13 cellular contexts compared by ENCODE assay signal in the genomic region with DNA sequence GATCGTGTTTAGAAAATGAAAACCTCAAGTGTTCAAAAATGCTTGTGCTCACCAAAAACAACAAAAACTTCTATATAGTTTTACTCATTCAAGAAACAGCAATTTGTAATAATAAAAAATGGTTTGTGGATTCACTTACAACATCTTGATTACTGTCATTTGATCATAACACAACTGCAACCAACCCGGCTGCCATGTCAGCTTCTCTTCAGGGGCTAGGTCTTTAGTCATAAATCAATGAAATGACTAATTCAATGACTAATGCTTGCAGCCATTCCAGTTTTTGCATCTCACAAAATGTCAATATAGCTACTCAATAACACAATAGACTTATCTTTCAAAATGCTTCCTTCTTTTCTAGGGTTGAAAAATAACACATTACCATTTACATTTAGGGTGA.
DNase-seq lines count a peak whose midpoint lies in the region; ATAC-seq and TF ChIP-seq lines count a peak whose summit lies in the region.
"Had no signal": no experiment of that assay in that cellular context is flagged by ENCODE, and none has a peak within 500 bp of the region (broad histone marks: within the 10 kb centered on the region; RNA-seq: fewer than 3 reads in every experiment).

No MANE protein-coding gene starts in this region.

- ATAC-seq in activated CD8-positive, alpha-beta T cell treated with anti-CD3 and anti-CD28 coated beads for 36 hours, result peak; percentile 49
- no peak for ATAC-seq in activated CD8-positive, alpha-beta T cell treated with anti-CD3 and anti-CD28 coated beads, Interleukin-2, amount 10 ng/mL, durations not matched to agents 7 days and 5 days
- peak; percentile 9; the same call in 1 of the 2 replicates for ATAC-seq in PC-3
- no peak for ATAC-seq in HG03571 (IDR thresholded peaks at IDR 0.05; ENCODE audit: unreplicated experiment)
- no peak for ATAC-seq in GM19455 (IDR thresholded peaks at IDR 0.05; ENCODE audit: unreplicated experiment)

- peaks cover 25% of the 10 kb centered on the region for H3F3A ChIP-seq in PC-3 (ENCODE audit: low read length, unreplicated experiment)

- CTCF ChIA-PET in activated CD8-positive, alpha-beta T cell treated with anti-CD3 and anti-CD28 coated beads for 36 hours (lab: Charles Lee), result interaction anchor here (1.2 kb wide), 1 partner anchor 41 kb away, joined by 3 read pairs; no protein-coding TSS in a partner anchor
- CTCF ChIA-PET in activated CD8-positive, alpha-beta T cell treated with anti-CD3 and anti-CD28 coated beads, Interleukin-2, amount 10 ng/mL, durations not matched to agents 7 days and 5 days (lab: Charles Lee), result interaction anchor here (1.5 kb wide), 1 partner anchor 221 kb away, joined by 4 read pairs; no protein-coding TSS in a partner anchor
- CTCF ChIA-PET in PC-3 (lab: Charles Lee), result interaction anchor here (0.6 to 1.4 kb wide), 2 partner anchors 220 to 221 kb away, joined by 3 to 4 read pairs; no protein-coding TSS in a partner anchor

- no peak overlapping the region for H3K27ac Mint-ChIP-seq in activated CD8-positive, alpha-beta T cell treated with anti-CD3 and anti-CD28 coated beads for 36 hours
- H3K27ac Mint-ChIP-seq in activated CD8-positive, alpha-beta T cell treated with anti-CD3 and anti-CD28 coated beads, Interleukin-2, amount 10 ng/mL, durations not matched to agents 7 days and 5 days, result no peak overlapping the region

- no peak overlapping the region for H3K4me3 Mint-ChIP-seq in activated CD8-positive, alpha-beta T cell treated with anti-CD3 and anti-CD28 coated beads for 36 hours
- H3K4me3 Mint-ChIP-seq in activated CD8-positive, alpha-beta T cell treated with anti-CD3 and anti-CD28 coated beads, Interleukin-2, amount 10 ng/mL, durations not matched to agents 7 days and 5 days, result no peak overlapping the region

- H3K9me2 ChIP-seq in PC-3 (replicated peaks; ENCODE audit: low read length), result no peaks in the 10 kb centered on the region

- peaks cover 67% of the 10 kb centered on the region for H3K4me1 ChIP-seq in PC-3 (ENCODE audit: insufficient read depth, low read length)
- H3K4me1 ChIP-seq: adrenal gland, left ventricle myocardium inferior, right lobe of liver had no signal

- H3K4me1 Mint-ChIP-seq in activated CD8-positive, alpha-beta T cell treated with anti-CD3 and anti-CD28 coated beads for 36 hours (ENCODE audit: low read depth), result peaks cover 4% of the 10 kb centered on the region
- H3K4me1 Mint-ChIP-seq in activated CD8-positive, alpha-beta T cell treated with anti-CD3 and anti-CD28 coated beads, Interleukin-2, amount 10 ng/mL, durations not matched to agents 7 days and 5 days (ENCODE audit: low read depth), result no peaks in the 10 kb centered on the region

- H3K27ac ChIP-seq in PC-3 (ENCODE audit: low read length), result peak overlapping the region; percentile 96
- H3K27ac ChIP-seq: adrenal gland; BLaER1 treated with 17β-estradiol and CSF1 and Interleukin-3, amounts not matched to agents 10 nM and 100 nM; left ventricle myocardium inferior; right lobe of liver; testis had no signal

- no peaks in the 10 kb centered on the region for H4K20me1 ChIP-seq in PC-3 (ENCODE audit: low read length)

- H3K27me3 ChIP-seq in PC-3 (ENCODE audit: low read length), result no peaks in the 10 kb centered on the region
- H3K27me3 ChIP-seq: adrenal gland; BLaER1 treated with 17β-estradiol and CSF1 and Interleukin-3, amounts not matched to agents 10 nM and 100 nM; right lobe of liver; testis had no signal

- POLR2A ChIA-PET in activated CD8-positive, alpha-beta T cell treated with anti-CD3 and anti-CD28 coated beads for 36 hours (lab: Charles Lee), result no interaction called here
- POLR2A ChIA-PET in activated CD8-positive, alpha-beta T cell treated with anti-CD3 and anti-CD28 coated beads, Interleukin-2, amount 10 ng/mL, durations not matched to agents 7 days and 5 days (lab: Charles Lee), result no interaction called here
- POLR2A ChIA-PET in PC-3 (lab: Charles Lee; ENCODE audit: unreplicated experiment), result interaction anchor here (1.0 kb wide), 1 partner anchor 156 kb away, joined by 5 read pairs; no protein-coding TSS in a partner anchor

- peak; percentile 46 for DNase-seq in activated CD8-positive, alpha-beta T cell treated with anti-CD3 and anti-CD28 coated beads for 36 hours
- no peak for DNase-seq in activated CD8-positive, alpha-beta T cell treated with anti-CD3 and anti-CD28 coated beads, Interleukin-2, amount 10 ng/mL, durations not matched to agents 7 days and 5 days
- DNase-seq in PC-3, result peak; percentile 90
- peak; percentile 17 for DNase-seq in fibroblast of gingiva (ENCODE audit: low read depth)
- peak; percentile 3 to 19 for DNase-seq in stimulated activated CD8-positive, alpha-beta memory T cell treated with anti-CD3 and anti-CD28 coated beads, Interleukin-15, amount 100 ng/mL, for 48 hours (ENCODE audit: low read depth in 2 of 2)
- no peak for DNase-seq in SHP77 (lab: John Stamatoyannopoulos, UW)
- DNase-seq: adrenal gland, left ventricle myocardium inferior, right lobe of liver, testis had no signal

- BruUV-seq in PC-3 (replicated peaks; lab: Mats Ljungman, UMichigan), result no TSS peak

- H3K79me2 ChIP-seq in PC-3 (ENCODE audit: low read length), result peaks cover 20% of the 10 kb centered on the region; the same call in 1 of the 2 replicates

- peak overlapping the region; percentile 53 for H3K4me3 ChIP-seq in PC-3 (ENCODE audit: low read length)
- H3K4me3 ChIP-seq: adrenal gland; BLaER1 treated with 17β-estradiol and CSF1 and Interleukin-3, amounts not matched to agents 10 nM and 100 nM; left ventricle myocardium inferior; right lobe of liver; testis had no signal

- peak overlapping the region; percentile 81 for H3K4me2 ChIP-seq in PC-3 (ENCODE audit: low read length)
- H3K4me2 ChIP-seq: BLaER1 treated with 17β-estradiol and CSF1 and Interleukin-3, amounts not matched to agents 10 nM and 100 nM had no signal

- no peaks in the 10 kb centered on the region for H3K27me3 Mint-ChIP-seq in activated CD8-positive, alpha-beta T cell treated with anti-CD3 and anti-CD28 coated beads for 36 hours
- no peaks in the 10 kb centered on the region for H3K27me3 Mint-ChIP-seq in activated CD8-positive, alpha-beta T cell treated with anti-CD3 and anti-CD28 coated beads, Interleukin-2, amount 10 ng/mL, durations not matched to agents 7 days and 5 days (ENCODE audit: low read depth)

- H2AFZ ChIP-seq in PC-3 (ENCODE audit: low read length), result 0 out of 2 replicates have a peak overlapping the region, but pooled peaks have one; percentile 16

- no peaks in the 10 kb centered on the region; the same call in none of the 2 replicates for H3K36me3 ChIP-seq in PC-3 (ENCODE audit: low read depth, low read length)
- H3K36me3 ChIP-seq: adrenal gland, right lobe of liver had no signal

- peak overlapping the region; percentile 69 for H3K9ac ChIP-seq in PC-3 (ENCODE audit: low read length)
- H3K9ac ChIP-seq: BLaER1 treated with 17β-estradiol and CSF1 and Interleukin-3, amounts not matched to agents 10 nM and 100 nM had no signal

- H3K9me3 Mint-ChIP-seq in activated CD8-positive, alpha-beta T cell treated with anti-CD3 and anti-CD28 coated beads for 36 hours, result no peaks in the 10 kb centered on the region
- no peaks in the 10 kb centered on the region for H3K9me3 Mint-ChIP-seq in activated CD8-positive, alpha-beta T cell treated with anti-CD3 and anti-CD28 coated beads, Interleukin-2, amount 10 ng/mL, durations not matched to agents 7 days and 5 days (ENCODE audit: insufficient read depth)

- no peak for TF ChIP-seq CTCF in activated CD8-positive, alpha-beta T cell treated with anti-CD3 and anti-CD28 coated beads for 36 hours (IDR thresholded peaks at IDR 0.05)
- no peak for TF ChIP-seq CTCF in PC-3 (conservative IDR thresholded peaks at IDR 0.05; ENCODE audit: low read depth, low read length)

- H3K9me3 ChIP-seq in PC-3 (ENCODE audit: low read length), result no peaks in the 10 kb centered on the region
- H3K9me3 ChIP-seq: adrenal gland; BLaER1 treated with 17β-estradiol and CSF1 and Interleukin-3, amounts not matched to agents 10 nM and 100 nM; left ventricle myocardium inferior; right lobe of liver; testis had no signal

- peaks cover 9% of the 10 kb centered on the region for H3K36me3 Mint-ChIP-seq in activated CD8-positive, alpha-beta T cell treated with anti-CD3 and anti-CD28 coated beads for 36 hours (ENCODE audit: low read depth)
- H3K36me3 Mint-ChIP-seq in activated CD8-positive, alpha-beta T cell treated with anti-CD3 and anti-CD28 coated beads, Interleukin-2, amount 10 ng/mL, durations not matched to agents 7 days and 5 days (ENCODE audit: low read depth), result peaks cover 13% of the 10 kb centered on the region

- intact Hi-C loops in activated CD8-positive, alpha-beta T cell treated with anti-CD3 and anti-CD28 coated beads for 36 hours (cut with micrococcal nuclease), result no loop called here
- intact Hi-C loops in PC-3 (cut with micrococcal nuclease), result loop anchor here (5.0 kb wide), 1 partner anchor 112 kb away; no protein-coding TSS in a partner anchor

Comparison
In these comparisons a context has a peak if more than half of its experiments do, and no peak if none do; other contexts are left out.
1. ATAC-seq: peak in activated CD8-positive, alpha-beta T cell treated with anti-CD3 and anti-CD28 coated beads for 36 hours (single experiment) and PC-3 (single experiment); none in activated CD8-positive, alpha-beta T cell treated with anti-CD3 and anti-CD28 coated beads, Interleukin-2, amount 10 ng/mL, durations not matched to agents 7 days and 5 days (single experiment), HG03571 (single experiment) and GM19455 (single experiment).
2. DNase-seq: peak in activated CD8-positive, alpha-beta T cell treated with anti-CD3 and anti-CD28 coated beads for 36 hours (single experiment), PC-3 (single experiment), fibroblast of gingiva (single experiment) and stimulated activated CD8-positive, alpha-beta memory T cell treated with anti-CD3 and anti-CD28 coated beads, Interleukin-15, amount 100 ng/mL, for 48 hours (2 of 2); none in activated CD8-positive, alpha-beta T cell treated with anti-CD3 and anti-CD28 coated beads, Interleukin-2, amount 10 ng/mL, durations not matched to agents 7 days and 5 days (single experiment) and SHP77 (0 of 2).